In genomic region chr12:71546322-71546861, GRCh38 we compare ENCODE assay signal across 20 cellular contexts.
DNase-seq lines count a peak whose midpoint lies in the region; ATAC-seq, FAIRE-seq and TF ChIP-seq lines count a peak whose summit lies in the region.
"Had no signal": no experiment of that assay in that cellular context is flagged by ENCODE, and none has a peak within 500 bp of the region (broad histone marks: within the 10 kb centered on the region; RNA-seq: fewer than 3 reads in every experiment).

No MANE protein-coding gene starts in this region.

- H3K9ac ChIP-seq in K562 (ENCODE audit: insufficient read depth in 1 of 2, low read depth in 2 of 2, low read length in 2 of 2) (no peak overlapping the region), neural progenitor cell (no peak overlapping the region)

- TF ChIP-seq CTCF in K562 (IDR thresholded peaks at IDR 0.05 in 2 of 3, conservative IDR thresholded peaks at IDR 0.05 in 1 of 3; ENCODE audit: insufficient read depth in 2 of 3, low read depth in 1 of 3, low read length in 3 of 3): no peak
- no peak for TF ChIP-seq CTCF in neural progenitor cell (IDR thresholded peaks at IDR 0.05)

- H3K27ac Mint-ChIP-seq in activated T-cell treated with anti-CD3 and anti-CD28 coated beads, Interleukin-2, amount 50 U/mL, for 24 hours: no peak overlapping the region
- H3K27ac Mint-ChIP-seq in neural progenitor cell: no peak overlapping the region
- H3K27ac Mint-ChIP-seq: CD4-positive, alpha-beta memory T cell; IgD-negative memory B cell; T-helper 1 cell treated with Interleukin-12 subunit alpha and Interleukin-12 subunit beta and Interleukin-4 antibody, amounts not matched to agents 30 μg/mL and 1 μg/mL, for 36 hours had no signal

- H3K36me3 ChIP-seq in K562 (ENCODE audit: control insufficient read depth, insufficient read depth, low read length) (no peaks in the 10 kb centered on the region), H7 (replicated peaks; ENCODE audit: control insufficient read depth, insufficient read depth, low read length) (no peaks in the 10 kb centered on the region), neural progenitor cell (no peaks in the 10 kb centered on the region)
- H3K36me3 ChIP-seq: BE2C had no signal

- H2AFZ ChIP-seq in K562 (ENCODE audit: low read depth, low read length): peak overlapping the region; percentile 37; the same call in 1 of the 2 replicates
- H2AFZ ChIP-seq in neural progenitor cell (replicated peaks): no peak overlapping the region

- H3K27me3 Mint-ChIP-seq in activated T-cell treated with anti-CD3 and anti-CD28 coated beads, Interleukin-2, amount 50 U/mL, for 24 hours: no peaks in the 10 kb centered on the region
- H3K27me3 Mint-ChIP-seq in neural progenitor cell (ENCODE audit: insufficient read depth, low read depth): no peaks in the 10 kb centered on the region

- H3K9me3 Mint-ChIP-seq in activated T-cell treated with anti-CD3 and anti-CD28 coated beads, Interleukin-2, amount 50 U/mL, for 24 hours: no peaks in the 10 kb centered on the region
- no peaks in the 10 kb centered on the region for H3K9me3 Mint-ChIP-seq in neural progenitor cell
- H3K9me3 Mint-ChIP-seq: CD4-positive, alpha-beta memory T cell; IgD-negative memory B cell; T-helper 1 cell treated with Interleukin-12 subunit alpha and Interleukin-12 subunit beta and Interleukin-4 antibody, amounts not matched to agents 30 μg/mL and 1 μg/mL, for 36 hours had no signal

- H3K27me3 ChIP-seq in K562 (ENCODE audit: control insufficient read depth in 2 of 2, insufficient read depth in 2 of 2, low read length in 2 of 2) (no peaks in the 10 kb centered on the region), H7 (ENCODE audit: control insufficient read depth, insufficient read depth, low read length) (no peaks in the 10 kb centered on the region), neural progenitor cell (no peaks in the 10 kb centered on the region)
- H3K27me3 ChIP-seq: BE2C had no signal

- intact Hi-C loops in K562 (cut with micrococcal nuclease): no loop called here

- H3K9me3 ChIP-seq in K562 (replicated peaks; ENCODE audit: control insufficient read depth, insufficient read depth, low read depth, low read length) (no peaks in the 10 kb centered on the region), neural progenitor cell (ENCODE audit: low read depth) (no peaks in the 10 kb centered on the region)
- H3K9me3 ChIP-seq: BE2C had no signal

- H3K4me3 ChIP-seq in K562 (no peak overlapping the region), H7 (ENCODE audit: insufficient read depth, low read depth, low read length) (no peak overlapping the region), neural progenitor cell (no peak overlapping the region)

- no peaks in the 10 kb centered on the region for H3K9me1 ChIP-seq in K562 (ENCODE audit: control insufficient read depth, insufficient read depth, low read length)

- no peak for TF ChIP-seq POLR2A in K562 (conservative IDR thresholded peaks at IDR 0.05)

- no peaks in the 10 kb centered on the region for H3K36me3 Mint-ChIP-seq in activated T-cell treated with anti-CD3 and anti-CD28 coated beads, Interleukin-2, amount 50 U/mL, for 24 hours (ENCODE audit: low read depth)
- no peaks in the 10 kb centered on the region for H3K36me3 Mint-ChIP-seq in neural progenitor cell
- H3K36me3 Mint-ChIP-seq: CD4-positive, alpha-beta memory T cell; IgD-negative memory B cell had no signal

- BruUV-seq in K562 (replicated peaks; lab: Mats Ljungman, UMichigan): no TSS peak

- CTCF ChIA-PET in K562 (lab: Yijun Ruan, JAX; ENCODE audit: low intra/inter-chr PET ratio): no interaction called here

- no peaks in the 10 kb centered on the region for H3F3A ChIP-seq in neural progenitor cell (ENCODE audit: low read depth)

- TF ChIP-seq RAD21 in K562 (CRISPR knock-in tag; conservative IDR thresholded peaks at IDR 0.05 in 1 of 2, IDR thresholded peaks at IDR 0.05 in 1 of 2): no peak

- no peaks in the 10 kb centered on the region for H3K4me1 Mint-ChIP-seq in activated T-cell treated with anti-CD3 and anti-CD28 coated beads, Interleukin-2, amount 50 U/mL, for 24 hours (ENCODE audit: low read depth)
- peaks cover 4% of the 10 kb centered on the region for H3K4me1 Mint-ChIP-seq in neural progenitor cell
- H3K4me1 Mint-ChIP-seq: CD4-positive, alpha-beta memory T cell; IgD-negative memory B cell had no signal

- H4K20me1 ChIP-seq in K562 (replicated peaks; ENCODE audit: control insufficient read depth, insufficient read depth, low read length): no peaks in the 10 kb centered on the region
- H4K20me1 ChIP-seq in neural progenitor cell (ENCODE audit: low read depth): no peaks in the 10 kb centered on the region

- no peaks in the 10 kb centered on the region for H3K4me1 ChIP-seq in K562 (replicated peaks in 1 of 2; ENCODE audit: control insufficient read depth in 2 of 2, insufficient read depth in 2 of 2, low read length in 2 of 2)
- peaks cover 2% of the 10 kb centered on the region for H3K4me1 ChIP-seq in neural progenitor cell

- in situ Hi-C loops in K562 (cut with MboI): no loop called here

- no peak for FAIRE-seq in K562 (lab: Jason Lieb, UNC)

- no peak overlapping the region for H3K27ac ChIP-seq in K562 (ENCODE audit: extremely low read depth, low read depth, low read length)
- H3K27ac ChIP-seq in neural progenitor cell: no peak overlapping the region

- no peak for TF ChIP-seq EP300 in K562 (IDR thresholded peaks at IDR 0.05; ENCODE audit: low read length)

- DNase-seq in activated T-cell treated with anti-CD3 and anti-CD28 coated beads for 48 hours (ENCODE audit: low read depth): peak; percentile 0
- DNase-seq in activated T-cell treated with anti-CD3 and anti-CD28 coated beads, Interleukin-2, amount 50 U/mL, for 24 hours: no peak
- no peak for DNase-seq in K562 (ENCODE audit: extremely low read depth in 1 of 4, low spot score in 3 of 4)
- DNase-seq in H7: no peak
- DNase-seq in neural progenitor cell (ENCODE audit: low spot score): no peak
- no peak for DNase-seq in hypothalamus (lab: John Stamatoyannopoulos, UW)
- DNase-seq in NCI-H69 (lab: John Stamatoyannopoulos, UW): no peak
- DNase-seq: 8988T; BE2C; Calu3; CD4-positive, alpha-beta memory T cell; NCI-H1105 treated with DMSO at 0.1 percent for 48 hours; NCI-H1694 treated with DMSO at 0.1 percent for 48 hours; NCI-H446; NCI-H748 treated with DMSO at 0.1 percent for 48 hours; RPMI8226 had no signal

- POLR2A ChIA-PET in K562 (lab: Yijun Ruan, JAX): no interaction called here

- no peak overlapping the region for H3K4me2 ChIP-seq in K562 (ENCODE audit: insufficient read depth, low read length)
- no peak overlapping the region for H3K4me2 ChIP-seq in neural progenitor cell

- ATAC-seq in HG02852 (IDR thresholded peaks at IDR 0.05; ENCODE audit: unreplicated experiment) (peak; percentile 59), K562 (no peak; the same call in 2 of the 3 replicates)
- ATAC-seq: HCT116 had no signal

- WGBS in K562 (ENCODE audit: insufficient coverage, low coverage, missing lambda C conversion rate): 33% methylated on average over 2 of the region's 2 CpGs

- no peaks in the 10 kb centered on the region for H3K79me2 ChIP-seq in K562 (ENCODE audit: control insufficient read depth, insufficient read depth, low read length)
- no peaks in the 10 kb centered on the region for H3K79me2 ChIP-seq in neural progenitor cell (ENCODE audit: low read depth)

- no peak overlapping the region for H3K4me3 Mint-ChIP-seq in activated T-cell treated with anti-CD3 and anti-CD28 coated beads, Interleukin-2, amount 50 U/mL, for 24 hours
- H3K4me3 Mint-ChIP-seq in neural progenitor cell: no peak overlapping the region
- H3K4me3 Mint-ChIP-seq: CD4-positive, alpha-beta memory T cell; IgD-negative memory B cell; T-helper 1 cell treated with Interleukin-12 subunit alpha and Interleukin-12 subunit beta and Interleukin-4 antibody, amounts not matched to agents 30 μg/mL and 1 μg/mL, for 36 hours had no signal

TF ChIP-seq in K562, 482 proteins besides CTCF, POLR2A, EP300 and RAD21:
- TF ChIP-seq KDM1A (IDR thresholded peaks at IDR 0.05) (no peak), NFE2 (IDR thresholded peaks at IDR 0.05; ENCODE audit: low read depth) (peak; percentile 78), MAFG (tag; conservative IDR thresholded peaks at IDR 0.05) (peak; percentile 62), ZNF316 (IDR thresholded peaks at IDR 0.05) (peak; percentile 70), BMI1 (IDR thresholded peaks at IDR 0.05; ENCODE audit: low read length) (no peak), MAFF (IDR thresholded peaks at IDR 0.05; ENCODE audit: low read length) (peak; percentile 55; the same call in 1 of the 2 replicates), SPI1 (IDR thresholded peaks at IDR 0.05; ENCODE audit: borderline replicate concordance, low read depth, low read length) (no peak), C11orf30 (IDR thresholded peaks at IDR 0.05; ENCODE audit: low read depth) (peak; percentile 56), MAFK (IDR thresholded peaks at IDR 0.05; ENCODE audit: low read length) (peak; percentile 49; the same call in 1 of the 2 replicates), NCOA4 (IDR thresholded peaks at IDR 0.05; ENCODE audit: partially characterized antibody) (no peak)
